8 cellular contexts compared by ENCODE assay signal in genomic region chr18:49491857-49492693, GRCh38.
DNase-seq lines count a peak whose midpoint lies in the region; ATAC-seq lines count a peak whose summit lies in the region.

Gene RPL17, minus strand, starts transcription at chr18:49492465.

- ATAC-seq in GM18907 (IDR thresholded peaks at IDR 0.05; ENCODE audit: unreplicated experiment) (peak; percentile 76), HG03342 (IDR thresholded peaks at IDR 0.05; ENCODE audit: unreplicated experiment) (peak; percentile 70)
- ATAC-seq in activated CD4-positive, CD25-positive, alpha-beta regulatory T cell treated with anti-CD3 and anti-CD28 coated beads, Interleukin-2, amount 50 U/mL, for 24 hours = peak; percentile 84 to 85

- in situ Hi-C loops in ACHN (cut with HindIII; ENCODE audit: low pct_ligation_motif_present, low pct_unique_long_range_greater_than_20kb, low sequenced_read_pairs) = no loop called here

- peak; percentile 97 for DNase-seq in ACHN
- DNase-seq in NCI-H446 treated with DMSO at 0.1 percent for 48 hours (lab: John Stamatoyannopoulos, UW) = peak; percentile 96
- peak; percentile 99 for DNase-seq in cerebellar cortex (ENCODE audit: low spot score)
- DNase-seq in islet precursor cell = peak; percentile 95
- peak; percentile 74 to 87 (median 79) for DNase-seq in stimulated activated CD4-positive, alpha-beta T cell treated with anti-CD3 and anti-CD28 coated beads, Interleukin-12 subunit alpha, Interleukin-12 subunit beta, amount 100 ng/mL, for 48 hours (ENCODE audit: low read depth in 2 of 3, low spot score in 1 of 3)

Comparison
In these comparisons a context has a peak if more than half of its experiments do, and no peak if none do; other contexts are left out.
1. Peak in every context shown above with its lines: DNase-seq and ATAC-seq.